ENCODE assay signal across 22 cellular contexts in genomic region chr12:124693356-124693755, GRCh38.
"Had no signal": no experiment of that assay in that cellular context is flagged by ENCODE, and none has a peak within 500 bp of the region (broad histone marks: within the 10 kb centered on the region; RNA-seq: fewer than 3 reads in every experiment).

No MANE protein-coding gene starts in this region.

- DNase-seq: dorsolateral prefrontal cortex; effector CD4-positive, alpha-beta T cell; hypothalamus; immature natural killer cell; islet precursor cell; mesendoderm; midbrain; naive thymus-derived CD4-positive, alpha-beta T cell; nephron progenitor cell; occipital lobe; ovary; psoas muscle; spleen; stimulated activated CD4-positive, alpha-beta T cell treated with anti-CD3 and anti-CD28 coated beads, Interleukin-4, amount 100 ng/mL, for 4 hours; stimulated activated naive CD8-positive, alpha-beta T cell treated with anti-CD3 and anti-CD28 coated beads, Interleukin-15, Interleukin-2, amounts not matched to agents 100 U/mL and 50 U/mL, for 24 hours; substantia nigra; testis; tibial artery had no signal

- H3K9me3 Mint-ChIP-seq: type B pancreatic cell had no signal

- H3K27me3 Mint-ChIP-seq: type B pancreatic cell had no signal

- H3K9me3 ChIP-seq: ovary, testis had no signal

- H3K4me3 ChIP-seq: dorsolateral prefrontal cortex, ovary, psoas muscle, skin epidermis, spleen, testis, tibial artery had no signal

- H3K36me3 Mint-ChIP-seq: type B pancreatic cell had no signal

- H3K36me3 ChIP-seq: ovary, spleen, tibial artery had no signal

- H3K4me1 ChIP-seq: psoas muscle had no signal

- H3K4me3 Mint-ChIP-seq: nephron progenitor cell; stimulated activated memory B cell treated with anti-CD40 and anti-IgM and Interleukin-4, amounts not matched to agents 10 μg/mL and 1 μg/mL and 100 μg/mL, for 72 hours; type B pancreatic cell had no signal

- H3K27ac Mint-ChIP-seq: naive thymus-derived CD4-positive, alpha-beta T cell; nephron progenitor cell; stimulated activated memory B cell treated with anti-CD40 and anti-IgM and Interleukin-4, amounts not matched to agents 10 μg/mL and 1 μg/mL and 100 μg/mL, for 72 hours; type B pancreatic cell had no signal

- ATAC-seq: naive thymus-derived CD4-positive, alpha-beta T cell; psoas muscle; right cardiac atrium; stimulated activated memory B cell treated with anti-CD40 and anti-IgM and Interleukin-4, amounts not matched to agents 10 μg/mL and 1 μg/mL and 100 μg/mL, for 72 hours; stimulated activated naive CD8-positive, alpha-beta T cell treated with anti-CD3 and anti-CD28 coated beads, Interleukin-15, Interleukin-2, amounts not matched to agents 100 U/mL and 50 U/mL, for 24 hours had no signal

- H3K27me3 ChIP-seq: dorsolateral prefrontal cortex, ovary, spleen, testis, tibial artery had no signal

- H3K27ac ChIP-seq: dorsolateral prefrontal cortex, ovary, psoas muscle, skin epidermis, spleen, testis, tibial artery had no signal
